ENCODE assay signal across 10 cellular contexts in the genomic region with DNA sequence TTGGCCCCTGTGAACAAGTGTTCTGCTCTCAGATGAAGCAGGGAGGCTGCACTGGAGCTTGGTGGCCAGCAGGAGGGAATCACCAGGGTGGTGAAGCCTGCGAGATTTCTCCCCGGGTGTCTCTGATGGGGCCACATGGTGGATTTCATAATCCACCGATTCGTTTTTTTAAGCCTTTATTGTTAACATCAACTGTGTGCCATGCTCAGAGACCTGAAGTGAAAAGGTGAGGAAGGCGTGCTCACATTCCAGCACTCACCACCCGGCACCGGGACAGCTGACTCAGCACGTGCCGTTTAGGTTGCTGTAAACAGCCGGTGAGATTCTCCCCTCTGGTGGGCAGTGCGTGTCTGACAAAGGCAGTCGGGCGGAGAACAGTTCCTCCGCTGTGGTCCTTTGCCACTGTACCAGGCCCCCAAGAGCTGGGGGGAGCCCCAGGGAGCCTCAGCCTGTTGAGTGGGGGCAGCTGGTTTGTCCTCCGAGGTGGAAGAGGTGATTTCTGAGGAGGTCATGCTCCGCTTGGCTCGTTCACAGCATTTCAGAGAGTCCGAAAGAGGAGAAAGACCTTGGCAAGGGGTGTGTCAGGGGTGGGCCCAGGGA. TPM values are rescaled to one million over a fixed set of nuclear protein-coding genes. Genes with fewer than 3 reads are reported as not detected.
A peak's percentile ranks its signal among the peaks of the same experiment; 100 is the strongest.
DNase-seq lines count a peak whose midpoint lies in the region; ATAC-seq and TF ChIP-seq lines count a peak whose summit lies in the region.
"Had no signal": no experiment of that assay in that cellular context is flagged by ENCODE, and none has a peak within 500 bp of the region (broad histone marks: within the 10 kb centered on the region; RNA-seq: fewer than 3 reads in every experiment).

No MANE protein-coding gene starts in this region.

- H3K9me3 ChIP-seq in mammary epithelial cell (replicated peaks; ENCODE audit: insufficient read depth, low read length) = no peaks in the 10 kb centered on the region
- no peaks in the 10 kb centered on the region for H3K9me3 ChIP-seq in effector memory CD4-positive, alpha-beta T cell (ENCODE audit: control insufficient read depth, low read length)

- H4K20me1 ChIP-seq in mammary epithelial cell (ENCODE audit: insufficient read depth, low read length) = peaks cover 4% of the 10 kb centered on the region

- H3K27me3 Mint-ChIP-seq in HFFc6 (ENCODE audit: insufficient read depth) (no peaks in the 10 kb centered on the region; the same call in 1 of the 2 replicates), nephron (ENCODE audit: low read depth) (peaks cover 5% of the 10 kb centered on the region)

- in situ Hi-C loops in mammary epithelial cell (cut with MboI; ENCODE audit: low sequenced_read_pairs in 2 of 2) = no loop called here

- DNase-seq in HFFc6 (peak; percentile 23), mammary epithelial cell (no peak), HEK293T (ENCODE audit: extremely low spot score) (no peak)
- DNase-seq in activated CD4-positive, alpha-beta T cell treated with anti-CD3 and anti-CD28 coated beads, Interleukin-2, amount 50 U/mL, for 4 hours = no peak
- DNase-seq in effector memory CD4-positive, alpha-beta T cell = no peak
- DNase-seq: stimulated activated naive CD4-positive, alpha-beta T cell treated with Interleukin-2 at 50 U/mL for 16 hours had no signal

- no TSS peak for BruUV-seq in mammary epithelial cell (replicated peaks; lab: Mats Ljungman, UMichigan)

- ATAC-seq in HG03095 (IDR thresholded peaks at IDR 0.05; ENCODE audit: unreplicated experiment) = no peak
- ATAC-seq: left lobe of liver had no signal

- peaks cover 67% of the 10 kb centered on the region for H3K79me2 ChIP-seq in mammary epithelial cell (ENCODE audit: insufficient read depth, low read length)

- dilution Hi-C loops in mammary epithelial cell (cut with HindIII; ENCODE audit: low sequenced_read_pairs) = no loop called here

- H3K4me3 ChIP-seq in mammary epithelial cell (replicated peaks in 1 of 3; ENCODE audit: insufficient read depth in 1 of 3, low read depth in 2 of 3, low read length in 3 of 3) = no peak overlapping the region
- H3K4me3 ChIP-seq in effector memory CD4-positive, alpha-beta T cell (ENCODE audit: insufficient read depth, low read depth, low read length, poor library complexity, severe bottlenecking) = no peak overlapping the region

- H3K36me3 Mint-ChIP-seq in HFFc6 (ENCODE audit: low read depth) (peaks cover 14% of the 10 kb centered on the region), nephron (ENCODE audit: low read depth) (peaks cover 24% of the 10 kb centered on the region)

- H3K4me3 Mint-ChIP-seq in HFFc6 (no peak overlapping the region), nephron (no peak overlapping the region)

- H3K9ac ChIP-seq in mammary epithelial cell (ENCODE audit: insufficient read depth, low read length) = no peak overlapping the region

- H3K27me3 ChIP-seq in mammary epithelial cell (ENCODE audit: insufficient read depth, low read length) = no peaks in the 10 kb centered on the region
- H3K27me3 ChIP-seq in effector memory CD4-positive, alpha-beta T cell (replicated peaks; ENCODE audit: control insufficient read depth, insufficient read depth, low read length, poor library complexity, severe bottlenecking) = no peaks in the 10 kb centered on the region

- 69% methylated on average over 16 of the region's 18 CpGs for WGBS in mammary epithelial cell (ENCODE audit: low coverage, missing lambda C conversion rate)

- peaks cover 22% of the 10 kb centered on the region for H3K36me3 ChIP-seq in mammary epithelial cell (ENCODE audit: insufficient read depth, low read length)
- peaks cover 55% of the 10 kb centered on the region for H3K36me3 ChIP-seq in effector memory CD4-positive, alpha-beta T cell (ENCODE audit: control insufficient read depth, insufficient read depth, low read length)

- CTCF ChIA-PET in mammary epithelial cell (lab: Charles Lee; ENCODE audit: low non-redundant PET) (no interaction called here), HEK293T (lab: Yijun Ruan, JAX) (interaction anchor here (1.0 to 1.3 kb wide), 2 partner anchors 8 to 129 kb away, joined by 3 to 9 read pairs; no protein-coding TSS in a partner anchor)

- intact Hi-C loops in mammary epithelial cell (cut with micrococcal nuclease) = no loop called here

- H3K4me1 ChIP-seq in mammary epithelial cell (ENCODE audit: insufficient read depth, low read length) = no peaks in the 10 kb centered on the region
- no peaks in the 10 kb centered on the region for H3K4me1 ChIP-seq in effector memory CD4-positive, alpha-beta T cell (ENCODE audit: control insufficient read depth, insufficient read depth, low read length, poor library complexity, severe bottlenecking)

- H3K4me1 Mint-ChIP-seq in HFFc6 (ENCODE audit: low read depth) = peaks cover 7% of the 10 kb centered on the region
- peaks cover 5% of the 10 kb centered on the region for H3K4me1 Mint-ChIP-seq in nephron

- no peak overlapping the region for H2AFZ ChIP-seq in mammary epithelial cell (ENCODE audit: low read depth, low read length)

- H3K4me2 ChIP-seq in mammary epithelial cell (ENCODE audit: insufficient read depth, low read depth, low read length) = no peak overlapping the region

- no peak; the same call in 1 of the 2 replicates for TF ChIP-seq CTCF in C4-2B (conservative IDR thresholded peaks at IDR 0.05)
- peak; percentile 66 for TF ChIP-seq CTCF in HFFc6 (IDR thresholded peaks at IDR 0.05)
- TF ChIP-seq CTCF in mammary epithelial cell (conservative IDR thresholded peaks at IDR 0.05 in 1 of 2, IDR thresholded peaks at IDR 0.05 in 1 of 2; ENCODE audit: extremely low read depth in 1 of 2, insufficient read depth in 1 of 2, low read depth in 1 of 2, low read length in 2 of 2) = peak; percentile 3 to 19
- peak; percentile 32 to 53 (median 50) for TF ChIP-seq CTCF in nephron (IDR thresholded peaks at IDR 0.05; ENCODE audit: unreplicated experiment in 3 of 3)

- H3K27ac ChIP-seq in C4-2B = peak overlapping the region; percentile 42
- H3K27ac ChIP-seq in mammary epithelial cell (ENCODE audit: insufficient read depth, low read depth, low read length) = no peak overlapping the region
- no peak overlapping the region for H3K27ac ChIP-seq in effector memory CD4-positive, alpha-beta T cell (ENCODE audit: insufficient read depth, low read length, poor library complexity, severe bottlenecking)

- POLR2A ChIA-PET in HEK293T (lab: Yijun Ruan, JAX) = no interaction called here

- peak overlapping the region; percentile 43; the same call in 1 of the 2 replicates for H3K27ac Mint-ChIP-seq in HFFc6
- H3K27ac Mint-ChIP-seq in nephron = peak overlapping the region in 2 of 3 experiments; percentile 29 to 32

- H3K9me3 Mint-ChIP-seq in HFFc6 (no peaks in the 10 kb centered on the region), nephron (no peaks in the 10 kb centered on the region)

TF ChIP-seq in HEK293T, 16 proteins besides CTCF, POLR2A, EP300 and RAD21:
- no peak for TF ChIP-seq ZNF384 (IDR thresholded peaks at IDR 0.05)
- TF ChIP-seq LEF1 (IDR thresholded peaks at IDR 0.05; ENCODE audit: borderline replicate concordance) = no peak
- no peak for TF ChIP-seq ARNT (IDR thresholded peaks at IDR 0.05)
- no peak for TF ChIP-seq FOXA1 (IDR thresholded peaks at IDR 0.05)
- TF ChIP-seq TARDBP (IDR thresholded peaks at IDR 0.05) = no peak
- TF ChIP-seq, protein P1, sequence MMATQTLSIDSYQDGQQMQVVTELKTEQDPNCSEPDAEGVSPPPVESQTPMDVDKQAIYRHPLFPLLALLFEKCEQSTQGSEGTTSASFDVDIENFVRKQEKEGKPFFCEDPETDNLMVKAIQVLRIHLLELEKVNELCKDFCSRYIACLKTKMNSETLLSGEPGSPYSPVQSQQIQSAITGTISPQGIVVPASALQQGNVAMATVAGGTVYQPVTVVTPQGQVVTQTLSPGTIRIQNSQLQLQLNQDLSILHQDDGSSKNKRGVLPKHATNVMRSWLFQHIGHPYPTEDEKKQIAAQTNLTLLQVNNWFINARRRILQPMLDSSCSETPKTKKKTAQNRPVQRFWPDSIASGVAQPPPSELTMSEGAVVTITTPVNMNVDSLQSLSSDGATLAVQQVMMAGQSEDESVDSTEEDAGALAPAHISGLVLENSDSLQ (IDR thresholded peaks at IDR 0.05) = no peak
- TF ChIP-seq ELF4 (IDR thresholded peaks at IDR 0.05) = no peak
- no peak for TF ChIP-seq SUZ12 (IDR thresholded peaks at IDR 0.05)
- TF ChIP-seq NFRKB (IDR thresholded peaks at IDR 0.05) = no peak
- TF ChIP-seq BHLHE40 (IDR thresholded peaks at IDR 0.05; ENCODE audit: borderline replicate concordance) = no peak
- no peak for TF ChIP-seq HDGF (IDR thresholded peaks at IDR 0.05; ENCODE audit: borderline replicate concordance)
- no peak for TF ChIP-seq SP1 (IDR thresholded peaks at IDR 0.05)

RNA-seq across cellular contexts. Expression of a gene that starts 12.7 kb away (rescaled TPM):
- 10 to 100 TPM; 30.9 to 55.7 (median 51.9) TPM for total RNA-seq in HFFc6 (2021; fragmentation: NEBNext Ultra II Directional; extraction: Animal tissue kit (Norgen Biotek cat#: 25700))
- total RNA-seq in mammary epithelial cell = 1 to 10 TPM; 1.7 to 2.9 TPM
- 0.25 TPM for polyA plus RNA-seq in mammary epithelial cell
- polyA minus RNA-seq in mammary epithelial cell = 1.0 TPM

RNA-seq across cellular contexts. Expression of a gene that starts 37.3 kb away (rescaled TPM):
- 100 to 1,000 TPM in 3 of 6 experiments, 10 to 100 TPM in 3; 89.5 to 108 (median 99.1) TPM for total RNA-seq in HFFc6 (2021; fragmentation: NEBNext Ultra II Directional; extraction: Animal tissue kit (Norgen Biotek cat#: 25700))
- total RNA-seq in mammary epithelial cell = 100 to 1,000 TPM in 1 of 2 donors, 10 to 100 TPM in 1; 77.7 to 167 TPM
- 252 TPM for polyA plus RNA-seq in mammary epithelial cell
- polyA minus RNA-seq in mammary epithelial cell = 101 TPM

Comparison
In these comparisons a context has a peak if more than half of its experiments do, and no peak if none do; other contexts are left out.
1. RNA of a gene that starts 12.7 kb away (total RNA-seq): 30.9 to 55.7 TPM in HFFc6; 1.7 to 2.9 TPM in mammary epithelial cell; every median in the first group is over 4 times any median in the second.